21 cellular contexts compared by ENCODE assay signal in the genomic region with DNA sequence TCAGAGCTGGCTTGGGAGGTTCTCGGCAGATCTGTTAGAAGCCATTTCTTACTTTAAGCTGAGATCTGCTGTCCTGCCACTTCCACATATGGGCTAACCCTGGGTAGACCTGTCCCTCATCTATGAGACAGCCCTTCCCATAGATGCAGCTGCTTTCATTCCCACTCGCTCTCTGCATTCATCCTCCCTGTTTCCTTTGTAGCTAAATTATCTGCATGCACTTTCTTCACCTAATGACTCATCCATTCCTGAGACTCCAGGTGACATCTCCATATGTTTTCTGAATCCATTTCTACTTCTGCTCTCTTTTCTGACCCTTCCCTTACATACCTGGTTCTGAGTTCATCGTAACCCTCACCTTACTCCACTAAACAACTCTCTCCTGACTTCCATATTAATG.
DNase-seq lines count a peak whose midpoint lies in the region; TF ChIP-seq lines count a peak whose summit lies in the region.
"Had no signal": no experiment of that assay in that cellular context is flagged by ENCODE, and none has a peak within 500 bp of the region (broad histone marks: within the 10 kb centered on the region; RNA-seq: fewer than 3 reads in every experiment).

No MANE protein-coding gene starts in this region.

- H3K23ac ChIP-seq in neuronal stem cell (ENCODE audit: low read depth, low read length, poor library complexity) = no peak overlapping the region

- no peak overlapping the region for H3K4ac ChIP-seq in neuronal stem cell (ENCODE audit: low read length)

- DNase-seq in NCI-H226 = peak; percentile 33
- DNase-seq in amniotic epithelial cell (ENCODE audit: low read depth) = peak; percentile 79
- peak; percentile 21 for DNase-seq in iris pigment epithelial cell (ENCODE audit: low read depth)
- no peak for DNase-seq in neuronal stem cell (ENCODE audit: low spot score)
- DNase-seq in ovary = no peak
- DNase-seq in SHP77 treated with DMSO at 0.1 percent for 48 hours (lab: John Stamatoyannopoulos, UW) = no peak
- no peak for DNase-seq in retina
- DNase-seq: CD4-positive, CD25-positive, alpha-beta regulatory T cell; EL; GF-D8; MG63; NCI-H1436; NCI-H2029; NCI-H345; NCI-H524; NCI-H82; OCI-M1; SHP77 had no signal

- no peak overlapping the region for H4K8ac ChIP-seq in neuronal stem cell (ENCODE audit: low read depth, low read length)

- H2AFZ ChIP-seq in neuronal stem cell (ENCODE audit: low read length) = no peak overlapping the region
- H2AFZ ChIP-seq: GM23338 had no signal

- no peaks in the 10 kb centered on the region for H3K36me3 ChIP-seq in BLaER1
- no peaks in the 10 kb centered on the region for H3K36me3 ChIP-seq in neuronal stem cell (replicated peaks in 1 of 2; ENCODE audit: control insufficient read depth in 2 of 2, insufficient read depth in 2 of 2, low read length in 2 of 2)
- no peaks in the 10 kb centered on the region for H3K36me3 ChIP-seq in ovary
- H3K36me3 ChIP-seq: MG63 had no signal

- TF ChIP-seq CTCF in ovary (IDR thresholded peaks at IDR 0.05) = no peak

- peak overlapping the region; percentile 99 for H3K27ac ChIP-seq in BLaER1
- H3K27ac ChIP-seq in neuronal stem cell (replicated peaks; ENCODE audit: low read length) = no peak overlapping the region
- H3K27ac ChIP-seq in ovary = no peak overlapping the region
- H3K27ac ChIP-seq: SK-N-MC had no signal

- H3K18ac ChIP-seq in neuronal stem cell (ENCODE audit: low read length) = no peak overlapping the region

- no peak overlapping the region for H2BK5ac ChIP-seq in neuronal stem cell (ENCODE audit: low read length)

- H3K9me3 ChIP-seq in BLaER1 (no peaks in the 10 kb centered on the region), neuronal stem cell (replicated peaks in 1 of 2; ENCODE audit: control insufficient read depth in 2 of 2, insufficient read depth in 1 of 2, low read depth in 1 of 2, low read length in 2 of 2) (no peaks in the 10 kb centered on the region), ovary (no peaks in the 10 kb centered on the region)
- H3K9me3 ChIP-seq: MG63 had no signal

- no peak overlapping the region for H2BK120ac ChIP-seq in neuronal stem cell (ENCODE audit: low read depth, low read length)

- peaks cover 65% of the 10 kb centered on the region for H3K4me1 ChIP-seq in BLaER1
- H3K4me1 ChIP-seq in neuronal stem cell (ENCODE audit: control insufficient read depth in 2 of 2, insufficient read depth in 1 of 2, low read depth in 1 of 2, low read length in 2 of 2) = peaks cover 0 to 2% of the 10 kb centered on the region in 2 donors
- H3K4me1 ChIP-seq in ovary (ENCODE audit: insufficient read depth) = no peaks in the 10 kb centered on the region

- no peaks in the 10 kb centered on the region for H3K27me3 ChIP-seq in BLaER1
- peaks cover 0 to 13% (median 0%) of the 10 kb centered on the region in 3 experiments for H3K27me3 ChIP-seq in neuronal stem cell (ENCODE audit: control insufficient read depth in 3 of 3, insufficient read depth in 3 of 3, low read depth in 1 of 3, low read length in 3 of 3)
- H3K27me3 ChIP-seq in ovary = no peaks in the 10 kb centered on the region
- H3K27me3 ChIP-seq: MG63 had no signal

- WGBS in neuronal stem cell (ENCODE audit: extremely low coverage in 2 of 2, insufficient read length in 2 of 2, insufficient replicate concordance in 1 of 2), 2 donors = no CpG with 5 or more reads among the region's 3 CpGs
- 93 to 97% (median 95%) methylated on average over 3 of the region's 3 CpGs for WGBS in ovary, 3 donors

- H2BK12ac ChIP-seq in neuronal stem cell (ENCODE audit: low read length) = no peak overlapping the region

- TF ChIP-seq POLR2A in ovary (IDR thresholded peaks at IDR 0.05) = no peak

- no peak for TF ChIP-seq EP300 in ovary (IDR thresholded peaks at IDR 0.05)

- no peak overlapping the region for H2BK15ac ChIP-seq in neuronal stem cell (ENCODE audit: low read length)

- H3K79me1 ChIP-seq in neuronal stem cell (ENCODE audit: low read depth, low read length) = no peaks in the 10 kb centered on the region

- intact Hi-C loops in ovary (cut with DNase I) = loop anchor here in 1 of 4 donors (10.0 kb wide), 1 partner anchor 99 kb away; no protein-coding TSS in a partner anchor

- peak overlapping the region; percentile 64; the same call in 1 of the 2 replicates for H3K4me3 ChIP-seq in BLaER1
- H3K4me3 ChIP-seq in neuronal stem cell (ENCODE audit: low read length in 2 of 2) = no peak overlapping the region
- H3K4me3 ChIP-seq in ovary = no peak overlapping the region
- H3K4me3 ChIP-seq: GM23338, MG63, SK-N-MC had no signal

- H3K9ac ChIP-seq in BLaER1 (peak overlapping the region; percentile 84), neuronal stem cell (ENCODE audit: low read depth, low read length, poor library complexity) (no peak overlapping the region)

- H2AK5ac ChIP-seq in neuronal stem cell (ENCODE audit: low read depth, low read length) = no peak overlapping the region

- H4K91ac ChIP-seq in neuronal stem cell (ENCODE audit: low read depth, low read length, poor library complexity) = no peak overlapping the region

- peak overlapping the region; percentile 96 for H3K4me2 ChIP-seq in BLaER1
- H3K4me2 ChIP-seq in neuronal stem cell (ENCODE audit: insufficient read depth, low read length, poor library complexity, severe bottlenecking) = no peak overlapping the region
- H3K4me2 ChIP-seq: GM23338 had no signal

- no peaks in the 10 kb centered on the region for H4K20me1 ChIP-seq in BLaER1

- H3K14ac ChIP-seq in neuronal stem cell (ENCODE audit: low read length) = no peak overlapping the region

Comparison
In these comparisons a context has a peak if more than half of its experiments do, and no peak if none do; other contexts are left out.
1. DNase-seq: peak in NCI-H226 (single experiment), amniotic epithelial cell (single experiment) and iris pigment epithelial cell (single experiment); none in neuronal stem cell (single experiment), ovary (0 of 5), SHP77 treated with DMSO at 0.1 percent for 48 hours (single experiment) and retina (single experiment).